Comparison of ENCODE assay signal across 8 cellular contexts in genomic region chr6:106098383-106099234, GRCh38. TPM values are rescaled to one million over a fixed set of nuclear protein-coding genes. Genes with fewer than 3 reads are reported as not detected.
DNase-seq lines count a peak whose midpoint lies in the region; ATAC-seq, FAIRE-seq and TF ChIP-seq lines count a peak whose summit lies in the region.

No MANE protein-coding gene starts in this region.

- POLR2A ChIA-PET in GM12878 (lab: Charles Lee), result interaction anchor here (0.7 to 1.6 kb wide), 8 partner anchors 8 to 644 kb away, joined by 3 to 6 read pairs (median 3); partner anchors contain the start of gene PRDM1

- H3K27me3 ChIP-seq in GM12878 (replicated peaks in 1 of 2; ENCODE audit: control insufficient read depth in 2 of 2, insufficient read depth in 2 of 2, low read length in 1 of 2) (no peaks in the 10 kb centered on the region), lung (ENCODE audit: control insufficient read depth, insufficient read depth) (peaks cover 3% of the 10 kb centered on the region)

- TF ChIP-seq POLR2A in GM12878 (IDR thresholded peaks at IDR 0.05; ENCODE audit: low read depth, low read length), result peak; percentile 63

- in situ Hi-C loops in GM12878 (cut with MboI), result loop anchor here (10.0 kb wide), 4 partner anchors 126 to 664 kb away; no protein-coding TSS in a partner anchor

- H3K4me2 ChIP-seq in GM12878 (ENCODE audit: control insufficient read depth, insufficient read depth), result peak overlapping the region; percentile 98

- SMC1A ChIA-PET in GM12878 (lab: Charles Lee; ENCODE audit: uncharacterized antibody, unreplicated experiment), result interaction anchor here (0.7 to 6.1 kb wide), 30 partner anchors 9 to 667 kb away, joined by 3 to 51 read pairs (median 4); partner anchors contain the start of gene PRDM1

- H3K36me3 Mint-ChIP-seq in T-helper 17 cell (ENCODE audit: low read depth), result peaks cover 18% of the 10 kb centered on the region

- no TSS peak for BruUV-seq in GM12878 (replicated peaks; lab: Mats Ljungman, UMichigan)

- FAIRE-seq in GM12878 (lab: Jason Lieb, UNC), result peak; percentile 47

- H3K79me2 ChIP-seq in GM12878 (ENCODE audit: control insufficient read depth, insufficient read depth, low read length), result peaks cover 26% of the 10 kb centered on the region

- H2AFZ ChIP-seq in GM12878 (ENCODE audit: control insufficient read depth, low read depth, low read length), result peak overlapping the region; percentile 43

- TF ChIP-seq CTCF in GM12878 (IDR thresholded peaks at IDR 0.05 in 2 of 3, conservative IDR thresholded peaks at IDR 0.05 in 1 of 3; ENCODE audit: control insufficient read depth in 2 of 3, extremely low read depth in 1 of 3, insufficient read depth in 1 of 3, low read depth in 3 of 3, low read length in 3 of 3) (no peak), lung (IDR thresholded peaks at IDR 0.05; ENCODE audit: control extremely low read depth, extremely low read depth) (no peak)

- intact Hi-C loops in GM12878 (cut with micrococcal nuclease; ENCODE audit: unreplicated experiment), result no loop called here

- peak; percentile 36 for ATAC-seq in HG02763 (IDR thresholded peaks at IDR 0.05; ENCODE audit: unreplicated experiment)
- peak; percentile 73 for ATAC-seq in T-helper 17 cell
- ATAC-seq in GM12878, result peak; percentile 76
- peak; percentile 31 for ATAC-seq in lung (ENCODE audit: insufficient read depth, low FRiP score)
- no peak for ATAC-seq in HG03097 (IDR thresholded peaks at IDR 0.05; ENCODE audit: low FRiP score, unreplicated experiment)
- no peak for ATAC-seq in GM18858 (IDR thresholded peaks at IDR 0.05; ENCODE audit: unreplicated experiment)

- H3K4me3 Mint-ChIP-seq in T-helper 17 cell, result peak overlapping the region; percentile 99

- peak overlapping the region; percentile 98 for H3K27ac Mint-ChIP-seq in T-helper 17 cell

- DNase-seq in EH (ENCODE audit: low read depth) (peak; percentile 82), T-helper 17 cell (peak; percentile 37 to 63 (median 49)), GM12878 (ENCODE audit: low read depth, low spot score) (peak; percentile 66), lung (ENCODE audit: low spot score) (peak; percentile 52)
- DNase-seq in stimulated activated CD8-positive, alpha-beta memory T cell treated with anti-CD3 and anti-CD28 coated beads, Interleukin-4, amount 100 ng/mL, for 48 hours, result peak; percentile 84

- no peak for TF ChIP-seq RAD21 in GM12878 (IDR thresholded peaks at IDR 0.05; ENCODE audit: insufficient read depth, low read depth, low read length)

- H3K36me3 ChIP-seq in GM12878 (ENCODE audit: control insufficient read depth in 2 of 2, insufficient read depth in 2 of 2, low read length in 1 of 2) (0 out of 4 replicates have a peak, but pooled peaks cover 0 to 4% of the 10 kb centered on the region in 2 experiments), lung (ENCODE audit: control insufficient read depth in 2 of 2, insufficient read depth in 2 of 2, low read length in 2 of 2) (peaks cover 0 to 4% of the 10 kb centered on the region in 2 donors)

- no peaks in the 10 kb centered on the region for H3K27me3 Mint-ChIP-seq in T-helper 17 cell

- H3K4me1 ChIP-seq in GM12878 (ENCODE audit: control insufficient read depth, insufficient read depth, low read length) (peaks cover 44% of the 10 kb centered on the region), lung (ENCODE audit: control insufficient read depth in 2 of 2, insufficient read depth in 2 of 2, low read length in 2 of 2) (peaks cover 0 to 8% of the 10 kb centered on the region in 2 donors)

- H3K4me3 ChIP-seq in GM12878 (peak overlapping the region; percentile 72), lung (peak overlapping the region; percentile 36)

- RAD21 ChIA-PET in GM12878 (lab: Charles Lee; ENCODE audit: unreplicated experiment), result interaction anchor here (0.8 to 5.8 kb wide), 15 partner anchors 9 to 667 kb away, joined by 3 to 37 read pairs (median 5); partner anchors contain the start of gene PRDM1

- TF ChIP-seq EP300 in GM12878 (IDR thresholded peaks at IDR 0.05; ENCODE audit: borderline replicate concordance in 1 of 2, control insufficient read depth in 1 of 2, low read depth in 2 of 2, low read length in 2 of 2), result peak; percentile 3 to 65; a peak in 1 of 4 replicates

- H4K20me1 ChIP-seq in GM12878 (ENCODE audit: control insufficient read depth, insufficient read depth), result no peaks in the 10 kb centered on the region

- H3K9me3 ChIP-seq in T-helper 17 cell (ENCODE audit: control insufficient read depth, low read length, poor library complexity, severe bottlenecking) (no peaks in the 10 kb centered on the region), GM12878 (replicated peaks; ENCODE audit: control insufficient read depth, insufficient read depth, low read length) (no peaks in the 10 kb centered on the region; the same call in 2 of the 3 replicates), lung (ENCODE audit: control insufficient read depth in 2 of 2, insufficient read depth in 1 of 2, low read length in 1 of 2) (no peaks in the 10 kb centered on the region)

- H3K4me1 Mint-ChIP-seq in T-helper 17 cell, result peaks cover 57% of the 10 kb centered on the region

- peak overlapping the region; percentile 77 for H3K9ac ChIP-seq in GM12878 (ENCODE audit: control insufficient read depth, insufficient read depth, low read length)

- CTCF ChIA-PET in GM12878 (lab: Yijun Ruan, JAX), result interaction anchor here (0.6 to 6.9 kb wide), 12 partner anchors 9 to 364 kb away, joined by 3 to 113 read pairs (median 4); no protein-coding TSS in a partner anchor

- peak overlapping the region; percentile 80 for H3K27ac ChIP-seq in GM12878 (ENCODE audit: control insufficient read depth, insufficient read depth)
- H3K27ac ChIP-seq in lung (ENCODE audit: low read depth in 1 of 2, low read length in 1 of 2), result peak overlapping the region; percentile 49 to 85

- WGBS in GM12878 (ENCODE audit: insufficient coverage, insufficient replicate concordance, low lambda C conversion rate, missing lambda C conversion rate), result 5% methylated on average over 19 of the region's 19 CpGs
- WGBS in lung, 2 donors, result 22 to 38% methylated on average over 19 of the region's 19 CpGs

TF ChIP-seq in GM12878, 131 proteins besides CTCF, POLR2A, EP300 and RAD21 (continues in another document):
- peak; percentile 71 for TF ChIP-seq CREM (IDR thresholded peaks at IDR 0.05; ENCODE audit: low read depth)
- TF ChIP-seq YY1 (IDR thresholded peaks at IDR 0.05; ENCODE audit: low read depth, low read length), result peak; percentile 36; the same call in 1 of the 2 replicates
- TF ChIP-seq IKZF2 (IDR thresholded peaks at IDR 0.05), result peak; percentile 38 to 52; a peak in 3 of 4 replicates
- no peak for TF ChIP-seq TAF1 (IDR thresholded peaks at IDR 0.05; ENCODE audit: borderline replicate concordance, low read depth, low read length)
- TF ChIP-seq BACH1 (IDR thresholded peaks at IDR 0.05; ENCODE audit: borderline replicate concordance), result peak; percentile 59
- TF ChIP-seq KLF5 (IDR thresholded peaks at IDR 0.05; ENCODE audit: partially characterized antibody), result no peak
- TF ChIP-seq SUPT20H (IDR thresholded peaks at IDR 0.05; ENCODE audit: borderline replicate concordance, control insufficient read depth, low read depth, low read length), result no peak
- TF ChIP-seq PAX5 (IDR thresholded peaks at IDR 0.05; ENCODE audit: borderline replicate concordance, low read depth, low read length), result peak; percentile 65; the same call in 1 of the 2 replicates
- peak; percentile 63 for TF ChIP-seq ATF7 (IDR thresholded peaks at IDR 0.05; ENCODE audit: low read depth)
- TF ChIP-seq ZNF24 (IDR thresholded peaks at IDR 0.05), result no peak
- peak; percentile 48; the same call in 1 of the 2 replicates for TF ChIP-seq MTA2 (IDR thresholded peaks at IDR 0.05; ENCODE audit: low read depth)
- TF ChIP-seq SP1 (IDR thresholded peaks at IDR 0.05; ENCODE audit: low read depth, low read length), result peak; percentile 8
- no peak for TF ChIP-seq SPI1 (IDR thresholded peaks at IDR 0.05; ENCODE audit: borderline replicate concordance, insufficient read depth, low read depth, low read length)
- 0 out of 3 replicates have a peak, but pooled peaks of 1 of the 2 experiments have one; percentile 48 for TF ChIP-seq EGR1 (IDR thresholded peaks at IDR 0.05; ENCODE audit: borderline replicate concordance in 1 of 2, low read depth in 2 of 2, low read length in 2 of 2)
- peak; percentile 60; the same call in 1 of the 2 replicates for TF ChIP-seq ZBED1 (IDR thresholded peaks at IDR 0.05; ENCODE audit: borderline replicate concordance)
- TF ChIP-seq CEBPB (IDR thresholded peaks at IDR 0.05; ENCODE audit: borderline replicate concordance in 1 of 2, low read depth in 2 of 2, low read length in 2 of 2), result no peak
- 0 out of 2 replicates have a peak, but pooled peaks have one; percentile 4 for TF ChIP-seq SMC3 (IDR thresholded peaks at IDR 0.05; ENCODE audit: borderline replicate concordance, low read length)
- TF ChIP-seq RUNX3 (IDR thresholded peaks at IDR 0.05; ENCODE audit: low read length), result peak; percentile 62
- TF ChIP-seq SIN3A (IDR thresholded peaks at IDR 0.05; ENCODE audit: low read depth, low read length), result 0 out of 2 replicates have a peak, but pooled peaks have one; percentile 31

RNA-seq across cellular contexts. Expression of gene PRDM1, which starts 12.5 kb away (rescaled TPM):
- total RNA-seq in T-helper 17 cell (100 to 1,000 TPM; 122 to 141 TPM), GM12878 (2014; rRNA removed) (3.7 and 4.0 TPM in 2 replicates), GM12878 (2014; rRNA removed; fragmentation: Illumina TruSeq; extraction: Trizol) (4.0 and 4.1 TPM in 2 replicates), GM12878 (2021) (7.7 and 8.4 TPM in 2 replicates), lung (10 to 100 TPM in 1 of 2 donors, 1 to 10 TPM in 1; 9.5 to 12.4 TPM)
- 7.9 and 9.9 TPM in 2 replicates for total RNA-seq in GM12878 (2013; cell fraction: nucleolus; rRNA removed)
- polyA plus RNA-seq in GM12878 (2011; ENCODE audit: low read depth), result 8.1 TPM
- polyA plus RNA-seq in GM12878 (2011; rRNA removed) (4.0 and 4.2 TPM in 2 replicates), GM12878 (2014; fragmentation: Illumina TruSeq; extraction: Trizol) (5.1 and 6.4 TPM in 2 replicates), GM12878 (2014; fragmentation: Nextera tagmentation; extraction: Ambion mirVana) (1 to 10 TPM; 1.9 to 2.8 TPM), GM12878 (2014; rRNA removed) (2.0 and 4.0 TPM in 2 replicates), GM12878 (2016; fragmentation: Nextera tagmentation; extraction: Ambion mirVana) (10 to 100 TPM; 13.6 to 15.8 TPM), lung (1 to 10 TPM; 2.3 to 8.1 TPM)
- 3.8 and 4.5 TPM in 2 replicates for polyA plus RNA-seq in GM12878 (2011; cell fraction: cytosol; rRNA removed)
- polyA plus RNA-seq in GM12878 (2011; cell fraction: nucleus; rRNA removed), result 7.9 and 9.8 TPM in 2 replicates
- 11.0 and 12.0 TPM in 2 replicates for polyA plus RNA-seq in GM12878 (2012)
- 8.2 and 10.9 TPM in 2 replicates for polyA minus RNA-seq in GM12878 (2011; rRNA and poly(A)+ RNA removed)
- 3.6 and 6.0 TPM in 2 replicates for polyA minus RNA-seq in GM12878 (2011; cell fraction: cytosol; rRNA and poly(A)+ RNA removed)
- 13.5 and 21.5 TPM in 2 replicates for polyA minus RNA-seq in GM12878 (2011; cell fraction: nucleus; rRNA and poly(A)+ RNA removed)

Comparison
In these comparisons a context has a peak if more than half of its experiments do, and no peak if none do; other contexts are left out.
1. ATAC-seq: peak in HG02763 (single experiment), T-helper 17 cell (single experiment), GM12878 (single experiment) and lung (single experiment); none in HG03097 (single experiment) and GM18858 (single experiment).
2. RNA of gene PRDM1, which starts 12.5 kb away (total RNA-seq): 122 to 141 TPM in T-helper 17 cell; 9.5 to 12.4 TPM in lung and 3.7 to 9.9 TPM in GM12878; every median in the first group is over 4 times any median in the second.
3. Peak in every context shown above with its lines, with median percentiles within 50 percentile points of each other: DNase-seq.